1 cellular context compared by ENCODE assay signal in the genomic region with DNA sequence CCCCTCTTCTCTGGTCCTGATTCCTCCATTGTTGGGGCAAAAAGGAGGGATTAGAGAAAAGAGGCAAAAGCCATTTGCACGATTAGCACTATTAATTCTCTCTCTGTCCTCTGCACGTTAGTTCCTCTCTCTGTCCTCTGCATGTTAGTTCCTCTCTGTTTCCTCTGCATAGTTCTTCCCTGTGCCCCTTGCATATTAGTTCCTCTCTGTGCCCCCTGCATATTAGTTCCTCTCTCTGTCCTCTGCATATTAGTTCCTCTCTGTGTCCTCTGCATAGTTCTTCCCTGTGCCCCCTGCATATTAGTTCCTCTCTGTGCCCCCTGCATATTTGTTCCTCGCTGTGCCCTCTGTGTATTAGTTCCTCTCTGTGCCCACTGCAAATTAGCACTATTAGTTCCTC.
TF ChIP-seq lines count a peak whose summit lies in the region.

No MANE protein-coding gene starts in this region.

TF ChIP-seq in HEK293, 187 proteins besides CTCF, POLR2A, EP300 and RAD21 (continued from another document):
- TF ChIP-seq, protein P1, sequence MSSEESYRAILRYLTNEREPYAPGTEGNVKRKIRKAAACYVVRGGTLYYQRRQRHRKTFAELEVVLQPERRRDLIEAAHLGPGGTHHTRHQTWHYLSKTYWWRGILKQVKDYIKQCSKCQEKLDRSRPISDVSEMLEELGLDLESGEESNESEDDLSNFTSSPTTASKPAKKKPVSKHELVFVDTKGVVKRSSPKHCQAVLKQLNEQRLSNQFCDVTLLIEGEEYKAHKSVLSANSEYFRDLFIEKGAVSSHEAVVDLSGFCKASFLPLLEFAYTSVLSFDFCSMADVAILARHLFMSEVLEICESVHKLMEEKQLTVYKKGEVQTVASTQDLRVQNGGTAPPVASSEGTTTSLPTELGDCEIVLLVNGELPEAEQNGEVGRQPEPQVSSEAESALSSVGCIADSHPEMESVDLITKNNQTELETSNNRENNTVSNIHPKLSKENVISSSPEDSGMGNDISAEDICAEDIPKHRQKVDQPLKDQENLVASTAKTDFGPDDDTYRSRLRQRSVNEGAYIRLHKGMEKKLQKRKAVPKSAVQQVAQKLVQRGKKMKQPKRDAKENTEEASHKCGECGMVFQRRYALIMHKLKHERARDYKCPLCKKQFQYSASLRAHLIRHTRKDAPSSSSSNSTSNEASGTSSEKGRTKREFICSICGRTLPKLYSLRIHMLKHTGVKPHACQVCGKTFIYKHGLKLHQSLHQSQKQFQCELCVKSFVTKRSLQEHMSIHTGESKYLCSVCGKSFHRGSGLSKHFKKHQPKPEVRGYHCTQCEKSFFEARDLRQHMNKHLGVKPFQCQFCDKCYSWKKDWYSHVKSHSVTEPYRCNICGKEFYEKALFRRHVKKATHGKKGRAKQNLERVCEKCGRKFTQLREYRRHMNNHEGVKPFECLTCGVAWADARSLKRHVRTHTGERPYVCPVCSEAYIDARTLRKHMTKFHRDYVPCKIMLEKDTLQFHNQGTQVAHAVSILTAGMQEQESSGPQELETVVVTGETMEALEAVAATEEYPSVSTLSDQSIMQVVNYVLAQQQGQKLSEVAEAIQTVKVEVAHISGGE (tag by site-specific recombination; conservative IDR thresholded peaks at IDR 0.05; ENCODE audit: low read depth), result peak; percentile 44; the same call in 1 of the 2 replicates
- TF ChIP-seq YY1 (tag by site-specific recombination; IDR thresholded peaks at IDR 0.05), result no peak
